In the genomic region with DNA sequence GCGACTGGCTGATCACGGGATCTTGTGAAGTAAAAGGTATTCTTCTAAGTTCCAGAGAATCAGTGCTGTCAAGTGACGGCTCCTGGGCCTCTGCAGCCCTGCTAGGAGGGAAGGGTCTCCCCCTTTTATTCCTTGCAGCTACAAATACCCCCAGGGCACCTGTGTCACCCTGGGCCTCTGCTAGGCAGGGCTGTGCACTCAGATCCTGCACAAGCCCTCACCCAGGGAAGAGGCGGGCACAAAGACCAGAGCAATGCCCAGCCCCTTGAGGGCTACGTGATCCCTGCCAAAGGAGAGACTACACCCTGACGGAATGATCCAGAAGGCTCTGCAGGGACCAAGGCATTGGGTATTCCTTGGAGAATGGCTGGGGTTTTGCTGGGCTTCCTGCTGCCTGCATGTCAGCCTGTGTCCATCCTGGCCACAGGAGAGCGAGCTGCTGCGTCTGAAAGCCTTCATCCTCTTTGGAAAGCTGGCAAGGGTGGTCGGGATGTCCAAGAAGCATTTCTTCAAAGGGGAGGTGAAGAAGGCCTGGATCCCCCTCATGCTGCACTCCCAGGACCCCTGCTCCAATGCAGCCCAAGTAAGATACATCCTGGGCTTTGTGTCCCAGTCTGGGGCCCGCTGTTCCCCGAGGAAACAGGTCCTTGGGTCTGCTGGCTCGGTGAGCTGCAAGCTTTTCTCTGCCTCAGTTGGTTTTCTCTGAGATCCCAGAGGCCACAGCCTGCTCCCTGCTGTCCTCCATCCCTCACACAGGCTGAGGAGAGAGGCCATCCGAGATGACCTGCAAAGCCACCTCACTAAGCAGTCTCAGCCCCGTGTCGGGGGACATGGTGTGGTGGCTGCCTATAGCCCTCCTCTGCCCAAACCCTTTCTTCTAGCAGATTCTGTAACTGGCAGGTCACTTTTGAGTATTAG, we compare ENCODE assay signal across 32 cellular contexts. TPM values are rescaled to one million over a fixed set of nuclear protein-coding genes. Genes with fewer than 3 reads are reported as not detected.
DNase-seq lines count a peak whose midpoint lies in the region; ATAC-seq and TF ChIP-seq lines count a peak whose summit lies in the region.
"Had no signal": no experiment of that assay in that cellular context is flagged by ENCODE, and none has a peak within 500 bp of the region (broad histone marks: within the 10 kb centered on the region; RNA-seq: fewer than 3 reads in every experiment).

No MANE protein-coding gene starts in this region.

- no peaks in the 10 kb centered on the region for H3K27me3 Mint-ChIP-seq in activated T-cell treated with anti-CD3 and anti-CD28 coated beads, Interleukin-2, amount 50 U/mL, for 72 hours (ENCODE audit: low read depth)
- no peaks in the 10 kb centered on the region for H3K27me3 Mint-ChIP-seq in T-helper 17 cell

- H3K9me3 ChIP-seq in T-helper 17 cell (ENCODE audit: control insufficient read depth, low read length, poor library complexity, severe bottlenecking) (no peaks in the 10 kb centered on the region), upper lobe of right lung (no peaks in the 10 kb centered on the region)
- H3K9me3 ChIP-seq: ascending aorta, BE2C, colonic mucosa, testis, vagina had no signal

- H3K9me3 Mint-ChIP-seq in activated T-cell treated with anti-CD3 and anti-CD28 coated beads, Interleukin-2, amount 50 U/mL, for 72 hours = no peaks in the 10 kb centered on the region
- H3K9me3 Mint-ChIP-seq: activated CD4-positive, alpha-beta T cell treated with anti-CD3 and anti-CD28 coated beads, Interleukin-2, amount 10 ng/mL, durations not matched to agents 24 days and 14 days; activated naive CD8-positive, alpha-beta T cell treated with anti-CD3 and anti-CD28 coated beads, Interleukin-2, amount 10 ng/mL, durations not matched to agents 7 days and 5 days; HFFc6 had no signal

- DNase-seq in activated T-cell treated with anti-CD3 and anti-CD28 coated beads, Interleukin-2, amount 50 U/mL, for 72 hours = no peak
- DNase-seq in activated T-cell treated with anti-CD3 and anti-CD28 coated beads, Interleukin-2, amount 50 U/mL, for 48 hours = no peak
- DNase-seq in T-helper 17 cell = peak in 2 of 3 donors; percentile 1 to 3
- DNase-seq in mesenteric fat pad (ENCODE audit: low spot score) = peak; percentile 86
- peak; percentile 32 for DNase-seq in upper lobe of right lung
- no peak for DNase-seq in activated CD4-positive, alpha-beta T cell treated with anti-CD3 and anti-CD28 coated beads for 48 hours
- DNase-seq in cerebellar nuclear complex (lab: John Stamatoyannopoulos, UW) = no peak
- DNase-seq: activated CD4-positive, alpha-beta T cell treated with anti-CD3 and anti-CD28 coated beads, Interleukin-2, amount 10 ng/mL, durations not matched to agents 24 days and 14 days; BE2C; colonic mucosa; DMS 273 treated with DMSO at 0.1 percent for 48 hours; effector memory CD4-positive, alpha-beta T cell; glutamatergic neuron; HFFc6; left ventricle myocardium inferior; mesendoderm; NCI-H446 treated with DMSO at 0.1 percent for 48 hours; NCI-H774; nucleus accumbens; SHP77 treated with DMSO at 0.1 percent for 48 hours; stimulated activated naive CD4-positive, alpha-beta T cell; testis had no signal

- no peak overlapping the region for H3K27ac ChIP-seq in upper lobe of right lung
- H3K27ac ChIP-seq: ascending aorta, colonic mucosa, left ventricle myocardium inferior, testis, vagina had no signal

- peak; percentile 10 to 14 for ATAC-seq in activated T-cell treated with anti-CD3 and anti-CD28 coated beads, Interleukin-2, amount 50 U/mL, for 72 hours (replicated peaks in 1 of 2)
- no peak for ATAC-seq in T-helper 17 cell
- no peak for ATAC-seq in upper lobe of right lung
- ATAC-seq in HG03280 (IDR thresholded peaks at IDR 0.05; ENCODE audit: unreplicated experiment) = no peak
- ATAC-seq: Panc1 had no signal

- H3K36me3 ChIP-seq in upper lobe of right lung = no peaks in the 10 kb centered on the region
- H3K36me3 ChIP-seq: ascending aorta, colonic mucosa, left ventricle myocardium inferior, vagina had no signal

- intact Hi-C loops in upper lobe of right lung (cut with DNase I) = no loop called here

- H3K27me3 ChIP-seq in upper lobe of right lung = no peaks in the 10 kb centered on the region
- H3K27me3 ChIP-seq: ascending aorta, BE2C, colonic mucosa, testis, vagina had no signal

- H3K4me3 Mint-ChIP-seq in activated T-cell treated with anti-CD3 and anti-CD28 coated beads, Interleukin-2, amount 50 U/mL, for 72 hours = no peak overlapping the region
- H3K4me3 Mint-ChIP-seq in T-helper 17 cell = no peak overlapping the region
- H3K4me3 Mint-ChIP-seq: activated CD4-positive, alpha-beta T cell treated with anti-CD3 and anti-CD28 coated beads, Interleukin-2, amount 10 ng/mL, durations not matched to agents 24 days and 14 days; activated naive CD8-positive, alpha-beta T cell treated with anti-CD3 and anti-CD28 coated beads, Interleukin-2, amount 10 ng/mL, durations not matched to agents 7 days and 5 days; GM23338; HFFc6 had no signal

- no peaks in the 10 kb centered on the region for H3K4me1 Mint-ChIP-seq in activated T-cell treated with anti-CD3 and anti-CD28 coated beads, Interleukin-2, amount 50 U/mL, for 72 hours (ENCODE audit: low read depth)
- H3K4me1 Mint-ChIP-seq in T-helper 17 cell = no peaks in the 10 kb centered on the region
- H3K4me1 Mint-ChIP-seq: activated CD4-positive, alpha-beta T cell treated with anti-CD3 and anti-CD28 coated beads, Interleukin-2, amount 10 ng/mL, durations not matched to agents 24 days and 14 days; activated naive CD8-positive, alpha-beta T cell treated with anti-CD3 and anti-CD28 coated beads, Interleukin-2, amount 10 ng/mL, durations not matched to agents 7 days and 5 days had no signal

- H3K27ac Mint-ChIP-seq in activated T-cell treated with anti-CD3 and anti-CD28 coated beads, Interleukin-2, amount 50 U/mL, for 72 hours = no peak overlapping the region
- no peak overlapping the region for H3K27ac Mint-ChIP-seq in T-helper 17 cell
- H3K27ac Mint-ChIP-seq: activated CD4-positive, alpha-beta T cell treated with anti-CD3 and anti-CD28 coated beads, Interleukin-2, amount 10 ng/mL, durations not matched to agents 24 days and 14 days; activated naive CD8-positive, alpha-beta T cell treated with anti-CD3 and anti-CD28 coated beads, Interleukin-2, amount 10 ng/mL, durations not matched to agents 7 days and 5 days; GM23338; HFFc6 had no signal

- H3K4me3 ChIP-seq in upper lobe of right lung = no peak overlapping the region
- H3K4me3 ChIP-seq: ascending aorta, colonic mucosa, GM23338, left ventricle myocardium inferior, testis, vagina had no signal

- H3K4me1 ChIP-seq in upper lobe of right lung = no peaks in the 10 kb centered on the region
- H3K4me1 ChIP-seq: ascending aorta, colonic mucosa, left ventricle myocardium inferior, vagina had no signal

- H3K36me3 Mint-ChIP-seq in activated T-cell treated with anti-CD3 and anti-CD28 coated beads, Interleukin-2, amount 50 U/mL, for 72 hours (ENCODE audit: insufficient read depth in 2 of 2) = peaks cover 0 to 2% of the 10 kb centered on the region in 2 donors
- H3K36me3 Mint-ChIP-seq in T-helper 17 cell (ENCODE audit: low read depth) = peaks cover 6% of the 10 kb centered on the region

- no peak for TF ChIP-seq CTCF in upper lobe of right lung (IDR thresholded peaks at IDR 0.05)

RNA-seq across cellular contexts. Expression of gene HJURP, which starts 24.9 kb away (rescaled TPM):
- 10 to 100 TPM; 84.3 to 93.5 TPM for total RNA-seq in activated T-cell treated with anti-CD3 and anti-CD28 coated beads, Interleukin-2, amount 50 U/mL, for 72 hours
- total RNA-seq in T-helper 17 cell (1 to 10 TPM in 1 of 2 donors, under 1 TPM in 1; 0.35 to 1.1 TPM), mesenteric fat pad (0.55 TPM), upper lobe of right lung (1.2 TPM)
- total RNA-seq: ascending aorta had no signal

RNA-seq across cellular contexts. Expression of gene MROH2A, which starts 51.3 kb away (rescaled TPM):
- total RNA-seq in activated T-cell treated with anti-CD3 and anti-CD28 coated beads, Interleukin-2, amount 50 U/mL, for 72 hours = not detected
- total RNA-seq in T-helper 17 cell (not detected), mesenteric fat pad (not detected), upper lobe of right lung (not detected)
- total RNA-seq: activated CD4-positive, alpha-beta T cell treated with anti-CD3 and anti-CD28 coated beads, Interleukin-2, amount 10 ng/mL, durations not matched to agents 24 days and 14 days; activated naive CD8-positive, alpha-beta T cell treated with anti-CD3 and anti-CD28 coated beads, Interleukin-2, amount 10 ng/mL, durations not matched to agents 7 days and 5 days; ascending aorta; colonic mucosa; epithelial cell of proximal tubule; GM23338; HFFc6; left ventricle myocardium inferior; myocyte; skeletal muscle tissue; T-helper 2 cell treated with Interferon-gamma antibody and Interleukin-4, amounts not matched to agents 100 ng/mL and 5 ng/mL, for 36 hours; vagina had no signal

Comparison
In these comparisons a context has a peak if more than half of its experiments do, and no peak if none do; other contexts are left out.
1. ATAC-seq: peak in activated T-cell treated with anti-CD3 and anti-CD28 coated beads, Interleukin-2, amount 50 U/mL, for 72 hours (2 of 2); none in T-helper 17 cell (single experiment), upper lobe of right lung (single experiment) and HG03280 (single experiment).
2. DNase-seq: peak in T-helper 17 cell (2 of 3), mesenteric fat pad (single experiment) and upper lobe of right lung (single experiment); none in activated T-cell treated with anti-CD3 and anti-CD28 coated beads, Interleukin-2, amount 50 U/mL, for 72 hours (0 of 2), activated T-cell treated with anti-CD3 and anti-CD28 coated beads, Interleukin-2, amount 50 U/mL, for 48 hours (0 of 2), activated CD4-positive, alpha-beta T cell treated with anti-CD3 and anti-CD28 coated beads for 48 hours (single experiment) and cerebellar nuclear complex (0 of 2).
3. RNA of gene HJURP, which starts 24.9 kb away (total RNA-seq): 84.3 to 93.5 TPM in activated T-cell treated with anti-CD3 and anti-CD28 coated beads, Interleukin-2, amount 50 U/mL, for 72 hours; 1.2 TPM in upper lobe of right lung (single experiment), 0.35 to 1.1 TPM in T-helper 17 cell and 0.55 TPM in mesenteric fat pad (single experiment); every median in the first group is over 10 times any median in the second.